Comparison of ENCODE assay signal across 8 cellular contexts in genomic region chr9:37120840-37121335, GRCh38. TPM values are rescaled to one million over a fixed set of nuclear protein-coding genes. Genes with fewer than 3 reads are reported as not detected.
DNase-seq lines count a peak whose midpoint lies in the region; ATAC-seq, FAIRE-seq and TF ChIP-seq lines count a peak whose summit lies in the region.
"Not testable (repeated sequence)": the region's sequence is repeated elsewhere in the genome, so short reads cannot be mapped to it uniquely, and the experiment has no call there.

No MANE protein-coding gene starts in this region.

- not testable (repeated sequence) for H3K9me3 ChIP-seq in DND-41 (ENCODE audit: insufficient read depth, low read length, severe bottlenecking); RWPE2 (ENCODE audit: severe bottlenecking); astrocyte (ENCODE audit: insufficient read depth, low read depth, low read length); thymus (ENCODE audit: control insufficient read depth)

- not testable (repeated sequence) for H4K20me1 ChIP-seq in DND-41 (ENCODE audit: insufficient read depth, low read length)
- peaks cover 34% of the 10 kb centered on the region for H4K20me1 ChIP-seq in astrocyte (ENCODE audit: insufficient read depth, low read length)

- DNase-seq in DND-41; RWPE2 (ENCODE audit: low spot score); naive thymus-derived CD8-positive, alpha-beta T cell: not testable (repeated sequence)
- DNase-seq in astrocyte (ENCODE audit: low read depth) (peak; percentile 2), globus pallidus (ENCODE audit: low spot score) (peak; percentile 21)

- H3K27ac Mint-ChIP-seq in astrocyte (ENCODE audit: unreplicated experiment), result peak overlapping the region; percentile 98
- peak overlapping the region; percentile 91 to 99 (median 98) for H3K27ac Mint-ChIP-seq in naive thymus-derived CD8-positive, alpha-beta T cell

- not testable (repeated sequence) for H3K36me3 ChIP-seq in DND-41 (ENCODE audit: insufficient read depth, low read length); RWPE2 (ENCODE audit: low read depth); astrocyte (ENCODE audit: insufficient read depth, low read length); thymus (ENCODE audit: control insufficient read depth, insufficient read depth)

- H3K27ac ChIP-seq in DND-41 (ENCODE audit: low read length) (peak overlapping the region; percentile 94), RWPE2 (ENCODE audit: poor library complexity, severe bottlenecking) (peak overlapping the region; percentile 50), astrocyte (ENCODE audit: low read depth, low read length) (peak overlapping the region; percentile 96), thymus (ENCODE audit: low read depth) (peak overlapping the region; percentile 80)

- peak overlapping the region; percentile 94 for H2AFZ ChIP-seq in DND-41 (ENCODE audit: low read depth, low read length)
- H2AFZ ChIP-seq in astrocyte (ENCODE audit: low read depth, low read length), result peak overlapping the region; percentile 100

- H3K4me1 Mint-ChIP-seq in astrocyte (ENCODE audit: low read depth, unreplicated experiment), result not testable (repeated sequence)
- H3K4me1 Mint-ChIP-seq in naive thymus-derived CD8-positive, alpha-beta T cell, result peaks cover 20 to 43% (median 35%) of the 10 kb centered on the region in 4 donors

- peak; percentile 28 for ATAC-seq in DND-41 (ENCODE audit: insufficient read depth, low read depth)
- peak; percentile 32 for ATAC-seq in GM21723 (IDR thresholded peaks at IDR 0.05; ENCODE audit: unreplicated experiment)
- ATAC-seq in HG03378 (IDR thresholded peaks at IDR 0.05; ENCODE audit: unreplicated experiment), result peak; percentile 7
- peak; percentile 47 for ATAC-seq in RWPE2 (ENCODE audit: low read depth)
- ATAC-seq in naive thymus-derived CD8-positive, alpha-beta T cell, result peak; percentile 13 to 29

- H3K9me3 Mint-ChIP-seq in astrocyte (ENCODE audit: unreplicated experiment); naive thymus-derived CD8-positive, alpha-beta T cell: not testable (repeated sequence)

- WGBS in thymus, result under 1% methylated on average over 23 of the region's 23 CpGs

- not testable (repeated sequence) for TF ChIP-seq CTCF in DND-41 (IDR thresholded peaks at IDR 0.05; ENCODE audit: borderline replicate concordance, extremely low read depth, low read length, poor library complexity, severe bottlenecking); RWPE2 (IDR thresholded peaks at IDR 0.05; ENCODE audit: poor library complexity, severe bottlenecking); astrocyte (IDR thresholded peaks at IDR 0.05; ENCODE audit: insufficient read depth, low read depth, low read length)

- H3K27me3 ChIP-seq in DND-41 (ENCODE audit: insufficient read depth, low read length, poor library complexity); RWPE2 (ENCODE audit: insufficient read depth, poor library complexity, severe bottlenecking); astrocyte (ENCODE audit: insufficient read depth, low read length); thymus (ENCODE audit: control insufficient read depth, insufficient read depth): not testable (repeated sequence)

- H3K4me1 ChIP-seq in DND-41 (ENCODE audit: insufficient read depth, low read length), result peaks cover 32% of the 10 kb centered on the region
- not testable (repeated sequence) for H3K4me1 ChIP-seq in RWPE2 (ENCODE audit: insufficient read depth, poor library complexity, severe bottlenecking); astrocyte (ENCODE audit: insufficient read depth, low read length); thymus (ENCODE audit: control insufficient read depth, insufficient read depth, low read length)

- peak overlapping the region; percentile 75 to 93 for H3K4me3 ChIP-seq in DND-41 (ENCODE audit: low read depth in 1 of 2, low read length in 2 of 2)
- peak overlapping the region; percentile 82 for H3K4me3 ChIP-seq in RWPE2 (ENCODE audit: severe bottlenecking)
- H3K4me3 ChIP-seq in astrocyte (ENCODE audit: insufficient read depth, low read depth, low read length), result peak overlapping the region; percentile 81
- peak overlapping the region; percentile 55 for H3K4me3 ChIP-seq in thymus (ENCODE audit: low read length)

- not testable (repeated sequence) for FAIRE-seq in astrocyte (lab: Jason Lieb, UNC)

- H3K27me3 Mint-ChIP-seq in astrocyte (ENCODE audit: low read depth, unreplicated experiment); naive thymus-derived CD8-positive, alpha-beta T cell: not testable (repeated sequence)

- POLR2A ChIA-PET in naive thymus-derived CD8-positive, alpha-beta T cell (lab: Charles Lee), result interaction anchor here (1.0 to 2.5 kb wide), 14 partner anchors 11 to 633 kb away, joined by 3 to 37 read pairs (median 4); no protein-coding TSS in a partner anchor

- H3K4me3 Mint-ChIP-seq in astrocyte (ENCODE audit: unreplicated experiment), result peak overlapping the region; percentile 94
- H3K4me3 Mint-ChIP-seq in naive thymus-derived CD8-positive, alpha-beta T cell, result peak overlapping the region; percentile 86 to 99 (median 96)

- H3K9ac ChIP-seq in DND-41 (ENCODE audit: low read depth, low read length), result peak overlapping the region; percentile 84
- H3K9ac ChIP-seq in astrocyte (ENCODE audit: low read length), result peak overlapping the region; percentile 95

- H3K4me2 ChIP-seq in DND-41 (ENCODE audit: insufficient read depth, low read length) (peak overlapping the region; percentile 70), astrocyte (ENCODE audit: low read length) (peak overlapping the region; percentile 99)

- H3K79me2 ChIP-seq in DND-41 (ENCODE audit: insufficient read depth, low read length) (peaks cover 59% of the 10 kb centered on the region), astrocyte (ENCODE audit: insufficient read depth, low read length) (peaks cover 54% of the 10 kb centered on the region)

- not testable (repeated sequence) for H3K36me3 Mint-ChIP-seq in astrocyte (ENCODE audit: low read depth, unreplicated experiment); naive thymus-derived CD8-positive, alpha-beta T cell

RNA-seq across cellular contexts. Expression of gene ZCCHC7, which starts 0.5 kb away (rescaled TPM):
- 21.7 and 25.4 TPM in 2 replicates for total RNA-seq in astrocyte
- total RNA-seq in naive thymus-derived CD8-positive, alpha-beta T cell, result 10 to 100 TPM; 51.2 to 56.0 TPM
- polyA plus RNA-seq in naive thymus-derived CD8-positive, alpha-beta T cell, result 10 to 100 TPM; 27.2 to 40.2 (median 38.1) TPM
- polyA plus RNA-seq in thymus, result 21.8 TPM
